30 cellular contexts compared by ENCODE assay signal in genomic region chr1:43002766-43003165, GRCh38.
"Had no signal": no experiment of that assay in that cellular context is flagged by ENCODE, and none has a peak within 500 bp of the region (broad histone marks: within the 10 kb centered on the region; RNA-seq: fewer than 3 reads in every experiment).

No MANE protein-coding gene starts in this region.

- H3K4me3 Mint-ChIP-seq: naive thymus-derived CD8-positive, alpha-beta T cell; natural killer cell treated with Interleukin-12 subunit alpha and Interleukin-12 subunit beta and Interleukin-15 and Interleukin-18, amount 100 ng/mL, for 72 hours; nephron progenitor cell; neural crest cell; stimulated activated memory B cell treated with anti-CD40 and anti-IgM and Interleukin-4, amounts not matched to agents 10 μg/mL and 1 μg/mL and 100 μg/mL, for 72 hours; stimulated activated naive CD8-positive, alpha-beta T cell treated with anti-CD3 and anti-CD28 coated beads, Interleukin-15, amount 100 ng/mL, for 72 hours had no signal

- H3K27ac Mint-ChIP-seq: natural killer cell treated with Interleukin-12 subunit alpha and Interleukin-12 subunit beta and Interleukin-15 and Interleukin-18, amount 100 ng/mL, for 72 hours; nephron progenitor cell; progenitor cell of endocrine pancreas; stimulated activated memory B cell treated with anti-CD40 and anti-IgM and Interleukin-4, amounts not matched to agents 10 μg/mL and 1 μg/mL and 100 μg/mL, for 72 hours had no signal

- H3K36me3 Mint-ChIP-seq: natural killer cell treated with Interleukin-12 subunit alpha and Interleukin-12 subunit beta and Interleukin-15 and Interleukin-18, amount 100 ng/mL, for 72 hours; stimulated activated memory B cell treated with anti-CD40 and anti-IgM and Interleukin-4, amounts not matched to agents 10 μg/mL and 1 μg/mL and 100 μg/mL, for 72 hours had no signal

- H2AFZ ChIP-seq: parathyroid adenoma had no signal

- H3K9me3 Mint-ChIP-seq: naive thymus-derived CD8-positive, alpha-beta T cell; natural killer cell treated with Interleukin-12 subunit alpha and Interleukin-12 subunit beta and Interleukin-15 and Interleukin-18, amount 100 ng/mL, for 72 hours; nephron progenitor cell; neural crest cell; stimulated activated memory B cell treated with anti-CD40 and anti-IgM and Interleukin-4, amounts not matched to agents 10 μg/mL and 1 μg/mL and 100 μg/mL, for 72 hours; stimulated activated naive CD8-positive, alpha-beta T cell treated with anti-CD3 and anti-CD28 coated beads, Interleukin-15, amount 100 ng/mL, for 72 hours had no signal

- H3K36me3 ChIP-seq: ovary, right lobe of liver, sigmoid colon, suprapubic skin, tibial artery, transverse colon, upper lobe of left lung, vagina had no signal

- ATAC-seq: naive thymus-derived CD8-positive, alpha-beta T cell; natural killer cell treated with Interleukin-12 subunit alpha and Interleukin-12 subunit beta and Interleukin-15 and Interleukin-18, amount 100 ng/mL, for 72 hours; psoas muscle; right cardiac atrium; right lobe of liver; stimulated activated memory B cell treated with anti-CD40 and anti-IgM and Interleukin-4, amounts not matched to agents 10 μg/mL and 1 μg/mL and 100 μg/mL, for 72 hours; stimulated activated naive CD8-positive, alpha-beta T cell treated with anti-CD3 and anti-CD28 coated beads, Interleukin-15, amount 100 ng/mL, for 72 hours; stimulated activated naive CD8-positive, alpha-beta T cell treated with anti-CD3 and anti-CD28 coated beads, Interleukin-15, Interleukin-2, amounts not matched to agents 100 U/mL and 50 U/mL, for 24 hours had no signal

- H3K79me2 ChIP-seq: parathyroid adenoma had no signal

- H3K27me3 Mint-ChIP-seq: naive thymus-derived CD8-positive, alpha-beta T cell; natural killer cell treated with Interleukin-12 subunit alpha and Interleukin-12 subunit beta and Interleukin-15 and Interleukin-18, amount 100 ng/mL, for 72 hours; stimulated activated naive CD8-positive, alpha-beta T cell treated with anti-CD3 and anti-CD28 coated beads, Interleukin-15, amount 100 ng/mL, for 72 hours had no signal

- H3K4me1 Mint-ChIP-seq: naive thymus-derived CD8-positive, alpha-beta T cell; stimulated activated naive CD8-positive, alpha-beta T cell treated with anti-CD3 and anti-CD28 coated beads, Interleukin-15, amount 100 ng/mL, for 72 hours had no signal

- H3K4me3 ChIP-seq: ovary, psoas muscle, right lobe of liver, sigmoid colon, suprapubic skin, testis, tibial artery, transverse colon, upper lobe of left lung, vagina had no signal

- DNase-seq: naive thymus-derived CD8-positive, alpha-beta T cell; nephron progenitor cell; occipital lobe; ovary; posterior cingulate gyrus; psoas muscle; right cardiac atrium; right lobe of liver; sigmoid colon; stimulated activated CD4-positive, alpha-beta T cell treated with anti-CD3 and anti-CD28 coated beads, Interleukin-1b, Interleukin-23, amount 100 ng/mL, for 48 hours; stimulated activated CD4-positive, alpha-beta T cell treated with anti-CD3 and anti-CD28 coated beads, Interleukin-4, amount 100 ng/mL, for 1 hour; stimulated activated CD4-positive, alpha-beta T cell treated with anti-CD3 and anti-CD28 coated beads, Interleukin-4, amount 100 ng/mL, for 4 hours; stimulated activated CD8-positive, alpha-beta memory T cell treated with anti-CD3 and anti-CD28 coated beads, Interleukin-4, amount 100 ng/mL, for 48 hours; stimulated activated naive CD4-positive, alpha-beta T cell; stimulated activated naive CD8-positive, alpha-beta T cell treated with anti-CD3 and anti-CD28 coated beads, Interleukin-15, amount 100 ng/mL, for 72 hours; stimulated activated naive CD8-positive, alpha-beta T cell treated with anti-CD3 and anti-CD28 coated beads, Interleukin-15, Interleukin-2, amounts not matched to agents 100 U/mL and 50 U/mL, for 24 hours; substantia nigra; testis; tibial artery; transverse colon; upper lobe of left lung had no signal

- FAIRE-seq: small intestine, urothelium cell line had no signal

- H3K4me1 ChIP-seq: psoas muscle, right lobe of liver, sigmoid colon, testis, transverse colon, upper lobe of left lung had no signal

- H3K9ac ChIP-seq: parathyroid adenoma had no signal

- H3K27me3 ChIP-seq: ovary, right lobe of liver, testis, vagina had no signal

- H3K27ac ChIP-seq: ovary, parathyroid adenoma, psoas muscle, right lobe of liver, sigmoid colon, suprapubic skin, testis, tibial artery, transverse colon, upper lobe of left lung, vagina had no signal

- H3K9me3 ChIP-seq: ovary, psoas muscle, right lobe of liver, sigmoid colon, suprapubic skin, testis, tibial artery, transverse colon, upper lobe of left lung, vagina had no signal
